ENCODE assay signal across 23 cellular contexts in the genomic region with DNA sequence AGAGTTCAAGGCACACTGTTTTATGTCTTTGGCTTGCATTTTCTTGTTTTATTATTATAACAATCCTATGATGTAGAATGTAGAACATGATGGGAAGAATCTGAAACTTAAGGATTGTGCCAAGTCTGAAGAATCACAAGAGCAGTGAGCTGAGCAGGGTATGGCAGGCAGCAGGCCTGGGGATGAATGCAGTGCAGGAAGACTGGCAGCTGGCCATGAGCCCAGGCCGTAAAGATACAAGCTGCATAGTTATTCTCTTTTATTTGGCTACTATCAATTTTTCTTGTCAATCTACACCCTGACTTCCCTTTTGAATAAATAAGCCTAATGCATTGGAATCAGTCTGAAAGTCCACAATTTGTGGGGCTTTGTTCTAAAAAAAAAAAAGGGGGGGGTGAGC.
DNase-seq lines count a peak whose midpoint lies in the region; ATAC-seq and TF ChIP-seq lines count a peak whose summit lies in the region.
"Had no signal": no experiment of that assay in that cellular context is flagged by ENCODE, and none has a peak within 500 bp of the region (broad histone marks: within the 10 kb centered on the region; RNA-seq: fewer than 3 reads in every experiment).

No MANE protein-coding gene starts in this region.

- H3K4me1 ChIP-seq in tibial artery (peaks cover 0 to 20% (median 6%) of the 10 kb centered on the region in 4 donors), SJCRH30 (no peaks in the 10 kb centered on the region)
- H3K4me1 ChIP-seq: uterus had no signal

- H3K9me3 ChIP-seq in tibial artery (no peaks in the 10 kb centered on the region), SJCRH30 (replicated peaks) (no peaks in the 10 kb centered on the region)
- H3K9me3 ChIP-seq: uterus had no signal

- peak; percentile 40 for DNase-seq in Right ventricle myocardium superior
- DNase-seq in Right ventricle myocardium inferior (ENCODE audit: missing footprints): no peak
- DNase-seq in NCI-H446 treated with DMSO at 0.1 percent for 48 hours (lab: John Stamatoyannopoulos, UW): peak; percentile 72
- DNase-seq in fibroblast of pulmonary artery (ENCODE audit: low read depth): peak; percentile 13
- DNase-seq in tibial artery: no peak
- DNase-seq in activated CD4-positive, alpha-beta T cell treated with anti-CD3 and anti-CD28 coated beads for 48 hours: no peak
- no peak for DNase-seq in SJCRH30
- DNase-seq: activated CD4-positive, CD25-positive, alpha-beta regulatory T cell; activated naive CD4-positive, alpha-beta T cell treated with Interleukin-2 at 50 U/mL for 16 hours; cerebellar nuclear complex; DMS153; H7; hypothalamus; left colon; NCI-H2081 treated with DMSO at 0.1 percent for 48 hours; NCI-H510A; nephron progenitor cell; PC-3; small intestine; stimulated activated naive CD4-positive, alpha-beta T cell; T-helper 17 cell; uterus had no signal

- ATAC-seq in Right ventricle myocardium superior (ENCODE audit: poor library complexity): no peak
- ATAC-seq in Right ventricle myocardium inferior: no peak
- ATAC-seq in GM18517 (IDR thresholded peaks at IDR 0.05; ENCODE audit: unreplicated experiment): no peak
- ATAC-seq: left colon, PC-3, T-helper 17 cell had no signal

- intact Hi-C loops in Right ventricle myocardium superior (cut with DNase I) (no loop called here), Right ventricle myocardium inferior (cut with DNase I) (no loop called here), tibial artery (cut with DNase I; ENCODE audit: low total_unique reads) (no loop called here)

- H3K27me3 ChIP-seq in tibial artery (no peaks in the 10 kb centered on the region), SJCRH30 (no peaks in the 10 kb centered on the region)
- H3K27me3 ChIP-seq: uterus had no signal

- H3K36me3 ChIP-seq in tibial artery (no peaks in the 10 kb centered on the region), SJCRH30 (no peaks in the 10 kb centered on the region)
- H3K36me3 ChIP-seq: uterus had no signal

- H3K4me3 ChIP-seq in fibroblast of pulmonary artery (replicated peaks; ENCODE audit: low read depth, low read length): no peak overlapping the region
- no peak overlapping the region for H3K4me3 ChIP-seq in tibial artery
- no peak overlapping the region for H3K4me3 ChIP-seq in SJCRH30
- H3K4me3 ChIP-seq: uterus had no signal

- TF ChIP-seq CTCF in fibroblast of pulmonary artery (IDR thresholded peaks at IDR 0.05; ENCODE audit: low read length, missing control alignments) (no peak), tibial artery (IDR thresholded peaks at IDR 0.05) (no peak)

- H3K27ac ChIP-seq in tibial artery (peak overlapping the region; percentile 14 to 57), SJCRH30 (no peak overlapping the region)
- H3K27ac ChIP-seq: uterus had no signal

Comparison
In these comparisons a context has a peak if more than half of its experiments do, and no peak if none do; other contexts are left out.
1. DNase-seq: peak in Right ventricle myocardium superior (single experiment), NCI-H446 treated with DMSO at 0.1 percent for 48 hours (single experiment) and fibroblast of pulmonary artery (single experiment); none in Right ventricle myocardium inferior (single experiment), tibial artery (0 of 2), activated CD4-positive, alpha-beta T cell treated with anti-CD3 and anti-CD28 coated beads for 48 hours (single experiment) and SJCRH30 (0 of 2).